ENCODE assay signal across 9 cellular contexts in genomic region chr11:88508808-88509581, GRCh38.
A peak's percentile ranks its signal among the peaks of the same experiment; 100 is the strongest.
DNase-seq lines count a peak whose midpoint lies in the region; ATAC-seq and TF ChIP-seq lines count a peak whose summit lies in the region.
"Had no signal": no experiment of that assay in that cellular context is flagged by ENCODE, and none has a peak within 500 bp of the region (broad histone marks: within the 10 kb centered on the region; RNA-seq: fewer than 3 reads in every experiment).

No MANE protein-coding gene starts in this region.

- H3K9ac ChIP-seq in subcutaneous abdominal adipose tissue (ENCODE audit: low read length in 5 of 5): no peak overlapping the region

- H3K4me1 ChIP-seq in body of pancreas (peaks cover 12% of the 10 kb centered on the region), subcutaneous abdominal adipose tissue (ENCODE audit: control insufficient read depth in 5 of 5, insufficient read depth in 5 of 5, low read length in 5 of 5) (peaks cover 0 to 12% (median 6%) of the 10 kb centered on the region in 5 donors)

- H3K36me3 ChIP-seq in body of pancreas (replicated peaks in 1 of 2; ENCODE audit: insufficient read depth in 1 of 2, low read depth in 2 of 2) (no peaks in the 10 kb centered on the region), subcutaneous abdominal adipose tissue (ENCODE audit: control insufficient read depth in 5 of 5, insufficient read depth in 5 of 5, low read length in 5 of 5) (no peaks in the 10 kb centered on the region)

- ATAC-seq in HG03354 (IDR thresholded peaks at IDR 0.05; ENCODE audit: poor library complexity, severe bottlenecking, unreplicated experiment): peak; percentile 70
- ATAC-seq in body of pancreas: peak; percentile 70

- intact Hi-C loops in body of pancreas (cut with DNase I): no loop called here

- no peak for TF ChIP-seq POLR2A in body of pancreas (IDR thresholded peaks at IDR 0.05)

- H3K4me3 ChIP-seq in body of pancreas: peak overlapping the region in 1 of 2 donors; percentile 8
- peak overlapping the region in 4 of 5 donors; percentile 51 to 61 (median 53) for H3K4me3 ChIP-seq in subcutaneous abdominal adipose tissue (ENCODE audit: low read depth in 1 of 5, low read length in 5 of 5)

- H3K27ac ChIP-seq in body of pancreas (no peak overlapping the region), subcutaneous abdominal adipose tissue (ENCODE audit: low read depth, low read length) (no peak overlapping the region)
- H3K27ac ChIP-seq: HL-60 had no signal

- DNase-seq in GM03348 (ENCODE audit: low spot score) (peak; percentile 33), body of pancreas (peak in 3 of 4 donors; percentile 10 to 34 (median 21)), left kidney (ENCODE audit: low read depth, low spot score) (peak; percentile 80), cerebellum (ENCODE audit: low spot score) (no peak), NCI-H2196 treated with DMSO at 0.1 percent for 48 hours (lab: John Stamatoyannopoulos, UW; ENCODE audit: unreplicated experiment) (no peak)
- no peak for DNase-seq in stimulated activated naive CD4-positive, alpha-beta T cell (lab: John Stamatoyannopoulos, UW)

- H3K27me3 ChIP-seq in body of pancreas (peaks cover 0 to 10% of the 10 kb centered on the region in 2 donors), subcutaneous abdominal adipose tissue (ENCODE audit: control insufficient read depth in 5 of 5, insufficient read depth in 4 of 5, low read length in 5 of 5) (peaks cover 13 to 22% (median 19%) of the 10 kb centered on the region in 5 donors)

- H3K9me3 ChIP-seq in body of pancreas (no peaks in the 10 kb centered on the region), subcutaneous abdominal adipose tissue (ENCODE audit: control insufficient read depth in 5 of 5, low read length in 5 of 5) (no peaks in the 10 kb centered on the region)

- WGBS in body of pancreas, 2 donors: 4 to 59% methylated on average over 3 to 55 of the region's 78 CpGs

- no peak for TF ChIP-seq CTCF in body of pancreas (IDR thresholded peaks at IDR 0.05)

Comparison
In these comparisons a context has a peak if more than half of its experiments do, and no peak if none do; other contexts are left out.
1. DNase-seq: peak in GM03348 (single experiment), body of pancreas (3 of 4) and left kidney (single experiment); none in cerebellum (single experiment), stimulated activated naive CD4-positive, alpha-beta T cell (0 of 6) and NCI-H2196 treated with DMSO at 0.1 percent for 48 hours (single experiment).